22 cellular contexts compared by ENCODE assay signal in the genomic region with DNA sequence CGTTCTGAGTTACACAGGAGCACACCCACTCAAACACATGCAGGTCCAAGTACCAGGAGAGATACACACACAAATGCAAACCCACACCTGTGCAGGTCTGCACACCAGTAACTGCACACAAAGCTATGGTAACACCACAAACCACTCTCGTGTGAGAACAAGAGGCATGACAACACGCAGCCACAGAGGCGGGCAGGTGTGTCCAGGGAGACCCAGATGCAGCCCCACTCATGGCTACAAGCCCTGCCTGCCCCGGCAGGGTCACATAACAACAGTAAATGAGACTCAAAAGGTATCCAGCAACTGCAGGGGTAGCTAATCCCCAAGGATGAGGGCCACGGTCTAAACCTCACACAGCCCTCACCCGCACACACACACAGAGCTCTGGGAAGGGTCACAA. TPM values are rescaled to one million over a fixed set of nuclear protein-coding genes. Genes with fewer than 3 reads are reported as not detected.
DNase-seq lines count a peak whose midpoint lies in the region; ATAC-seq and TF ChIP-seq lines count a peak whose summit lies in the region.
"Had no signal": no experiment of that assay in that cellular context is flagged by ENCODE, and none has a peak within 500 bp of the region (broad histone marks: within the 10 kb centered on the region; RNA-seq: fewer than 3 reads in every experiment).

No MANE protein-coding gene starts in this region.

- no peak overlapping the region for H3K27ac Mint-ChIP-seq in MCF 10A (ENCODE audit: low read depth, unreplicated experiment)
- H3K27ac Mint-ChIP-seq in memory B cell: no peak overlapping the region
- H3K27ac Mint-ChIP-seq: CD8-positive, alpha-beta T cell had no signal

- H3K4me2 ChIP-seq in mammary epithelial cell (ENCODE audit: insufficient read depth, low read depth, low read length): no peak overlapping the region
- H3K4me2 ChIP-seq: KMS-11 had no signal

- H2AFZ ChIP-seq in mammary epithelial cell (ENCODE audit: low read depth, low read length): no peak overlapping the region

- ATAC-seq in memory B cell (ENCODE audit: low read depth) (no peak), upper lobe of left lung (ENCODE audit: low FRiP score in 2 of 2) (no peak), GM21717 (IDR thresholded peaks at IDR 0.05; ENCODE audit: unreplicated experiment) (no peak)
- ATAC-seq: CD8-positive, alpha-beta T cell had no signal

- POLR2A ChIA-PET in MCF 10A (lab: Yijun Ruan, JAX): no interaction called here

- H3K36me3 ChIP-seq in mammary epithelial cell (ENCODE audit: insufficient read depth, low read length) (no peaks in the 10 kb centered on the region), upper lobe of left lung (no peaks in the 10 kb centered on the region)
- H3K36me3 ChIP-seq: heart right ventricle had no signal

- no peak overlapping the region for H3K9ac ChIP-seq in mammary epithelial cell (ENCODE audit: insufficient read depth, low read length)
- H3K9ac ChIP-seq: KMS-11 had no signal

- dilution Hi-C loops in mammary epithelial cell (cut with HindIII; ENCODE audit: low sequenced_read_pairs): no loop called here

- no TSS peak for BruUV-seq in MCF 10A (replicated peaks; lab: Mats Ljungman, UMichigan)
- BruUV-seq in mammary epithelial cell (replicated peaks; lab: Mats Ljungman, UMichigan): no TSS peak

- no peaks in the 10 kb centered on the region for H3K79me2 ChIP-seq in mammary epithelial cell (ENCODE audit: insufficient read depth, low read length)

- no peak for TF ChIP-seq POLR2A in upper lobe of left lung (IDR thresholded peaks at IDR 0.05)

- H3K9me3 Mint-ChIP-seq in MCF 10A (ENCODE audit: unreplicated experiment) (no peaks in the 10 kb centered on the region), memory B cell (no peaks in the 10 kb centered on the region)
- H3K9me3 Mint-ChIP-seq: CD8-positive, alpha-beta T cell; neural crest cell had no signal

- in situ Hi-C loops in mammary epithelial cell (cut with MboI; ENCODE audit: low sequenced_read_pairs in 2 of 2): no loop called here

- H3K4me3 ChIP-seq in mammary epithelial cell (replicated peaks in 1 of 3; ENCODE audit: insufficient read depth in 1 of 3, low read depth in 2 of 3, low read length in 3 of 3) (no peak overlapping the region), upper lobe of left lung (peak overlapping the region in 3 of 4 donors; percentile 56 to 58 (median 56))
- H3K4me3 ChIP-seq: heart right ventricle had no signal

- H3K4me1 Mint-ChIP-seq in MCF 10A (ENCODE audit: insufficient read depth, unreplicated experiment): peaks cover 5% of the 10 kb centered on the region
- peaks cover 2% of the 10 kb centered on the region for H3K4me1 Mint-ChIP-seq in memory B cell

- H4K20me1 ChIP-seq in mammary epithelial cell (ENCODE audit: insufficient read depth, low read length): no peaks in the 10 kb centered on the region

- no peak for TF ChIP-seq EP300 in upper lobe of left lung (IDR thresholded peaks at IDR 0.05)

- DNase-seq in MCF 10A (ENCODE audit: unreplicated experiment) (no peak), mammary epithelial cell (no peak), caudate nucleus (lab: John Stamatoyannopoulos, UW) (no peak), memory B cell (ENCODE audit: low spot score in 2 of 2) (no peak), upper lobe of left lung (no peak), D341Med (ENCODE audit: low spot score) (no peak)
- DNase-seq in stimulated activated CD4-positive, alpha-beta T cell treated with anti-CD3 and anti-CD28 coated beads, Interleukin-4, amount 100 ng/mL, for 24 hours: no peak
- DNase-seq: activated CD4-positive, alpha-beta T cell treated with anti-CD3 and anti-CD28 coated beads, Interleukin-2, amount 50 U/mL, for 48 hours; activated naive CD4-positive, alpha-beta T cell; activated T-cell treated with anti-CD3 and anti-CD28 coated beads for 4 hours; aorta; CD8-positive, alpha-beta T cell; DND-41; mesendoderm; NCI-H1048; NCI-H2029 treated with DMSO at 0.1 percent for 48 hours; NCI-H510A treated with DMSO at 0.1 percent for 48 hours; stimulated activated CD8-positive, alpha-beta memory T cell treated with anti-CD3 and anti-CD28 coated beads, Interleukin-4, amount 100 ng/mL, for 48 hours had no signal

- H3K27me3 Mint-ChIP-seq in MCF 10A (ENCODE audit: insufficient read depth, unreplicated experiment) (peaks cover 11% of the 10 kb centered on the region), memory B cell (peaks cover 28% of the 10 kb centered on the region)

- TF ChIP-seq CTCF in MCF 10A (IDR thresholded peaks at IDR 0.05; ENCODE audit: unreplicated experiment) (no peak), mammary epithelial cell (conservative IDR thresholded peaks at IDR 0.05 in 1 of 2, IDR thresholded peaks at IDR 0.05 in 1 of 2; ENCODE audit: extremely low read depth in 1 of 2, insufficient read depth in 1 of 2, low read depth in 1 of 2, low read length in 2 of 2) (no peak), upper lobe of left lung (IDR thresholded peaks at IDR 0.05) (no peak)

- no peaks in the 10 kb centered on the region for H3K36me3 Mint-ChIP-seq in MCF 10A (ENCODE audit: insufficient read depth, unreplicated experiment)
- no peaks in the 10 kb centered on the region for H3K36me3 Mint-ChIP-seq in memory B cell
- H3K36me3 Mint-ChIP-seq: CD8-positive, alpha-beta T cell had no signal

- intact Hi-C loops in MCF 10A (cut with micrococcal nuclease) (no loop called here), mammary epithelial cell (cut with micrococcal nuclease) (no loop called here)

- WGBS in mammary epithelial cell (ENCODE audit: low coverage, missing lambda C conversion rate): 82% methylated on average over 7 of the region's 7 CpGs
- 62 to 63% methylated on average over 4 to 7 of the region's 7 CpGs for WGBS in upper lobe of left lung, 2 donors

- H3K4me1 ChIP-seq in mammary epithelial cell (ENCODE audit: insufficient read depth, low read length) (peaks cover 3% of the 10 kb centered on the region), upper lobe of left lung (peaks cover 4 to 44% (median 23%) of the 10 kb centered on the region in 4 donors)

- CTCF ChIA-PET in MCF 10A (lab: Yijun Ruan, JAX) (no interaction called here), mammary epithelial cell (lab: Charles Lee; ENCODE audit: low non-redundant PET) (no interaction called here)

- H3K27me3 ChIP-seq in mammary epithelial cell (ENCODE audit: insufficient read depth, low read length) (peaks cover 2% of the 10 kb centered on the region), upper lobe of left lung (peaks cover 0 to 4% (median 2%) of the 10 kb centered on the region in 4 donors)

- H3K4me3 Mint-ChIP-seq in MCF 10A (ENCODE audit: unreplicated experiment): peak overlapping the region; percentile 53
- peak overlapping the region; percentile 37 for H3K4me3 Mint-ChIP-seq in memory B cell

- H3K9me3 ChIP-seq in mammary epithelial cell (replicated peaks; ENCODE audit: insufficient read depth, low read length) (no peaks in the 10 kb centered on the region), upper lobe of left lung (no peaks in the 10 kb centered on the region)
- H3K9me3 ChIP-seq: heart right ventricle had no signal

- H3K27ac ChIP-seq in mammary epithelial cell (ENCODE audit: insufficient read depth, low read depth, low read length): no peak overlapping the region
- H3K27ac ChIP-seq in caudate nucleus (ENCODE audit: low read depth, low read length): peak overlapping the region; percentile 16
- no peak overlapping the region for H3K27ac ChIP-seq in upper lobe of left lung
- H3K27ac ChIP-seq: heart right ventricle, KMS-11 had no signal

RNA-seq across cellular contexts. Expression of a gene that starts 48.1 kb away (rescaled TPM):
- 0.22 TPM in 1 of 2 replicates, not detected in the other for total RNA-seq in MCF 10A (2022)
- under 1 TPM; 0.17 to 0.54 TPM for total RNA-seq in mammary epithelial cell
- polyA plus RNA-seq in mammary epithelial cell: 0.31 TPM
- polyA minus RNA-seq in mammary epithelial cell: 0.52 TPM
- 10 to 100 TPM; 26.9 to 65.2 (median 36.7) TPM for total RNA-seq in upper lobe of left lung

Comparison
In these comparisons a context has a peak if more than half of its experiments do, and no peak if none do; other contexts are left out.
1. H3K4me3 ChIP-seq: peak in upper lobe of left lung (3 of 4); none in mammary epithelial cell (0 of 3).
2. RNA of a gene that starts 48.1 kb away (total RNA-seq): 26.9 to 65.2 TPM in upper lobe of left lung; 0.17 to 0.54 TPM in mammary epithelial cell and 0.22 TPM in MCF 10A; every median in the first group is over 10 times any median in the second.